Comparison of ENCODE assay signal across 8 cellular contexts in the genomic region with DNA sequence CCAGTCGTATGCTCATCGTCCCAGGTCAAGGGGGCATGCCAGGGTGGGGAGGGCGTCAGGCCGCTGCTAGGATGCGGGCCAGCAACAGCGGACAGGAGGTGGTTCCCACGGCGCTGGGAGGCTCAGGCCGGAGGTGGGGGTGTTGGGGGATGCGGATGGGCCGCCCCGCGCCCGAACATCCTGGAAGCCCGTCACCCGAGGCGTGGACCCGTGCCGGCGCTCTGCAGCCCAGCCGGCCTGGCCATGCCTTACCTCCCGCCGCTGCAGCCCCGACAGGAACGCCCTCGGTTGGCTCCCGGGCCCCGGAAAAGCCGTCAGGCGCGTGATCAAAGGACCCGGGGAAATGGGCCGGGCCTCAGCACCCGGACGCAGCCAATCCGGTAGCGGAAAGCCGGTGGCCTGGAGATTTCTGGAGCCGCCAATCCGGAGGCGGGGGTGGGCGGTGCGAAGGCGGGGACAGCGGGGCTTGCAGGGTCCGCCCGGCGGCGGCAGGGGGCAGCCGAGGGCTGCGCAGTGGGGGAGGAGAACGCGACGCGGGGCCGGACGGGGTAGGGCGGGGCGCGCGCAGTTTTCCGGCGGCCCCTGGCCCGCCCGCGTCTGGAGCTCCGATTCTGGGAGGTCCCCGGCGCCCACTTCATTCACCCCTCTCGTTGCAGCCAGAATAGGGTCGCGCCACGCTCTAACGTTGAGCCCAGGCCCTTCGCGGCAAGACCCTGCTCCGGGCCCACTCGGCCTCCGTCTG. TPM values are rescaled to one million over a fixed set of nuclear protein-coding genes. Genes with fewer than 3 reads are reported as not detected.
A peak's percentile ranks its signal among the peaks of the same experiment; 100 is the strongest.
DNase-seq lines count a peak whose midpoint lies in the region; ATAC-seq and TF ChIP-seq lines count a peak whose summit lies in the region.

A gene (minus strand): TSS at position 280 of the 742 bp plus-strand sequence. CDS start 1,215 bp downstream, outside the sequence.

- intact Hi-C loops in T-helper 2 cell treated with Interferon-gamma antibody and Interleukin-4, amounts not matched to agents 100 ng/mL and 5 ng/mL, for 36 hours (cut with micrococcal nuclease): loop anchor here (1.0 to 5.0 kb wide), 8 partner anchors 13 to 640 kb away; a partner anchor contains a TSS
- intact Hi-C loops in right cardiac atrium (cut with DNase I) (loop anchor here (1.0 to 5.0 kb wide), 5 partner anchors 143 to 168 kb away; a partner anchor contains a TSS), vagina (cut with DNase I) (loop anchor here (5.0 kb wide), 2 partner anchors 143 to 163 kb away; a partner anchor contains a TSS)

- H3K36me3 ChIP-seq in rectal smooth muscle tissue (ENCODE audit: control insufficient read depth, insufficient read depth, low read length): no peaks in the 10 kb centered on the region
- no peaks in the 10 kb centered on the region for H3K36me3 ChIP-seq in vagina

- peak; percentile 88 to 93 for DNase-seq in NCI-H1930 (lab: John Stamatoyannopoulos, UW)
- peak; percentile 80 to 98 (median 96) for DNase-seq in anterior cingulate cortex (lab: John Stamatoyannopoulos, UW)
- DNase-seq in right cardiac atrium: peak; percentile 97 to 99 (median 98)
- peak in 1 of 2 donors; percentile 97 for DNase-seq in vagina (ENCODE audit: extremely low spot score in 2 of 2)

- H3K4me3 ChIP-seq in right cardiac atrium (ENCODE audit: low read length): peak within 1 kb of the TSS; percentile 82
- H3K4me3 ChIP-seq in rectal smooth muscle tissue (ENCODE audit: low read length): peak within 1 kb of the TSS; percentile 95
- H3K4me3 ChIP-seq in vagina: peak within 1 kb of the TSS; percentile 75 to 96

- H3K27ac ChIP-seq in right cardiac atrium (ENCODE audit: low read length): peak within 1 kb of the TSS; percentile 96
- H3K27ac ChIP-seq in rectal smooth muscle tissue (ENCODE audit: low read depth, low read length): peak within 1 kb of the TSS; percentile 86
- H3K27ac ChIP-seq in vagina: peak within 1 kb of the TSS; percentile 99

- peak; percentile 82 for ATAC-seq in GM18498 (IDR thresholded peaks at IDR 0.05; ENCODE audit: unreplicated experiment)
- peak; percentile 72 for ATAC-seq in HG02943 (IDR thresholded peaks at IDR 0.05; ENCODE audit: low read depth, unreplicated experiment)
- peak; percentile 91 to 94 for ATAC-seq in right cardiac atrium

- H3K27me3 ChIP-seq in right cardiac atrium (ENCODE audit: control insufficient read depth, insufficient read depth): no peaks in the 10 kb centered on the region
- no peaks in the 10 kb centered on the region for H3K27me3 ChIP-seq in rectal smooth muscle tissue (ENCODE audit: control insufficient read depth, insufficient read depth, low read length)
- H3K27me3 ChIP-seq in vagina: no peaks in the 10 kb centered on the region

- peak within 1 kb of the TSS; percentile 76 for H3K9ac ChIP-seq in rectal smooth muscle tissue (ENCODE audit: low read length)

- TF ChIP-seq POLR2A in vagina (IDR thresholded peaks at IDR 0.05): peak in 1 of 2 donors; percentile 79

- H3K9me3 ChIP-seq in right cardiac atrium (ENCODE audit: control insufficient read depth, low read length): no peaks in the 10 kb centered on the region
- no peaks in the 10 kb centered on the region for H3K9me3 ChIP-seq in vagina

- under 1% methylated on average over 79 of the region's 79 CpGs for WGBS in right cardiac atrium

- TF ChIP-seq CTCF in vagina (IDR thresholded peaks at IDR 0.05): peak; percentile 79 to 97 (median 94)

- peaks cover 2% of the 10 kb centered on the region for H3K4me1 ChIP-seq in right cardiac atrium (ENCODE audit: control insufficient read depth, insufficient read depth, low read length)
- H3K4me1 ChIP-seq in rectal smooth muscle tissue (ENCODE audit: control insufficient read depth, insufficient read depth, low read length): peaks cover 5% of the 10 kb centered on the region
- H3K4me1 ChIP-seq in vagina: peaks cover 43% of the 10 kb centered on the region

RNA-seq across cellular contexts. Expression of the gene that starts here (rescaled TPM):
- 20.3 and 22.1 TPM in 2 replicates for total RNA-seq in T-helper 2 cell treated with Interferon-gamma antibody and Interleukin-4, amounts not matched to agents 100 ng/mL and 5 ng/mL, for 36 hours
- total RNA-seq in right cardiac atrium: 10 to 100 TPM; 17.0 to 25.5 (median 22.4) TPM
- polyA plus RNA-seq in right cardiac atrium: 34.8 TPM
- total RNA-seq in vagina: 22.3 TPM
